Comparison of ENCODE assay signal across 7 cellular contexts in the genomic region with DNA sequence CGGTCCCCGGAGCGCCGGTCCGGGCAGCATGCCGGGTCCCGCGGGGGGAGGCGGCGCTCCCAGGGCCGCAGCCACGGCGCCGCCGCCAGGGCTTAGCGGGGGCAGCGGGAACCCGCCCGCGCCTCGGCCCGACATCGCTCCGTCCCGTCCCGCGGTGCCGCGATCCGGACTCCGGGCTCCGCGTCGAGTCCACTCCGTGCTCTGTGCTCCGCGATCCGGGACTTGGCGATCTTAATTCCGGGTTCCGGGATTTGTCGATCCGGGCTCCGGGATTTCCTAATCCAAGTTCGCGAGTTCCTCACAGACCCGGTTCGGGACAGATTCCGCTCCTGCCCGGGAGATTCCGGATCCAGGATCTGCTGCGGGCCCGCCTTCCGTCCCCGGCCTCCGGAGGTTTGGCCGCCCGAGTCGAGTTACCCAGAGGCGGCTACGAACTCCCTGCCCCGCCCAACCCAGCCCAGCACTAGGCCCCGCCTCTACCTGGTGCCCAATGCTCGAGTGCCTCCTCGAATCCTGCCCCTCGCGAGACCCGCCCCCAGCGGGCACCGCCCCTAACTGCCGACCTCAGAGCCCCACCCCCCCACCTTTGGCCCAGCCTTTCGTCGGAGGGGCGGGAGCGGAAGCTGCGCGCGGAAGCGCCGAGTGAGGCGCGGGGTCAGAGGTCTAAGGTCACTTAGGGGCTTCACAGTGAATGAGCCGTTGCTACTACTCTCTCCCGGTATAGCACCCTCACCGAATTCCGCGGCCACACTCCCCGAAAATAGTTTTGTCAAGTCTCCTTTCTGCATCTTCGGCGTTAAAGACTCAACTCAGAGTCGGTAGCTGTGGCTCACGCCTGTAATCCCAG. TPM values are rescaled to one million over a fixed set of nuclear protein-coding genes. Genes with fewer than 3 reads are reported as not detected.
DNase-seq lines count a peak whose midpoint lies in the region; ATAC-seq and TF ChIP-seq lines count a peak whose summit lies in the region.

A gene (minus strand): TSS at position 146 of the 847 bp plus-strand sequence. CDS start 11 bp downstream, at position 135.

- peak; percentile 72 for ATAC-seq in GM18505 (IDR thresholded peaks at IDR 0.05; ENCODE audit: unreplicated experiment)
- ATAC-seq in HG02981 (IDR thresholded peaks at IDR 0.05; ENCODE audit: unreplicated experiment) = peak; percentile 75

- TF ChIP-seq CTCF in astrocyte of the cerebellum (IDR thresholded peaks at IDR 0.05; ENCODE audit: low read depth, low read length, missing control alignments) = no peak

- peak within 1 kb of the TSS; percentile 85 for H3K4me3 ChIP-seq in astrocyte of the cerebellum (ENCODE audit: low read depth, low read length)

- TF ChIP-seq POLR2A in GM18505 (IDR thresholded peaks at IDR 0.05; ENCODE audit: borderline replicate concordance, extremely low read depth, insufficient read depth, insufficient read length) = peak; percentile 90

- in situ Hi-C loops in astrocyte of the cerebellum (cut with HindIII; ENCODE audit: low sequenced_read_pairs) = no loop called here

- peak; percentile 96 for DNase-seq in NCI-H2029 (lab: John Stamatoyannopoulos, UW)
- DNase-seq in T-helper 22 cell (ENCODE audit: low read depth) = peak; percentile 98
- peak; percentile 99 for DNase-seq in astrocyte of the cerebellum (ENCODE audit: low read depth)
- peak; percentile 96 for DNase-seq in hepatic stellate cell (ENCODE audit: low spot score)
- peak; percentile 92 for DNase-seq in renal cortical epithelial cell (ENCODE audit: low read depth)

RNA-seq across cellular contexts. Expression of the gene that starts here (rescaled TPM):
- total RNA-seq in renal cortical epithelial cell = 65.2 and 96.2 TPM in 2 replicates

Comparison
In these comparisons a context has a peak if more than half of its experiments do, and no peak if none do; other contexts are left out.
1. Peak in every context shown above with its lines: DNase-seq, ATAC-seq and H3K4me3 ChIP-seq.